1 cellular context compared by ENCODE assay signal in genomic region chr2:55743583-55743982, GRCh38.
TF ChIP-seq lines count a peak whose summit lies in the region.

No MANE protein-coding gene starts in this region.

TF ChIP-seq in HepG2, 621 proteins besides CTCF, POLR2A, EP300 and RAD21:
- TF ChIP-seq TBX2 (CRISPR knock-in tag; IDR thresholded peaks at IDR 0.05; ENCODE audit: borderline replicate concordance), result no peak
- no peak for TF ChIP-seq ZSCAN22 (CRISPR knock-in tag; IDR thresholded peaks at IDR 0.05)
